In the genomic region with DNA sequence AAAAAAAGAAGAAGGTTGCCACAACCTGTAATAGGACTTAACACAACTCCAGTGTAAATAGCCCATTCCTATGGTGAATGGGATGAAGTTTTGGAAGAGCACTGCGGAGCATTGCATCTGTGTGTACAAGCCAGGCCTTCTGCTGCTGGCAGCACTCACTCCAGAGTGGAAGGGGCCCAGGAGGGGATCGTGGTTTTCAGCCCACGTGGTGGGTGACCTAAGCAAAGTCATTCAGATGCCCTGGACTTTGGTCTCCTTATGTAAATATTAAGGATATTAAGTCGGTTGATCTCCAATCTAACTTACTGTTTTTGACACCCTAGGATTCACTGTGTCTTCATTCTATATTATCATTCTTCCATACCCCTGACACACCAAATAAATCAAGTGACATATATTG, we compare ENCODE assay signal across 2 cellular contexts. TPM values are rescaled to one million over a fixed set of nuclear protein-coding genes. Genes with fewer than 3 reads are reported as not detected.
"Had no signal": no experiment of that assay in that cellular context is flagged by ENCODE, and none has a peak within 500 bp of the region (broad histone marks: within the 10 kb centered on the region; RNA-seq: fewer than 3 reads in every experiment).

No MANE protein-coding gene starts in this region.

RNA-seq across cellular contexts. Expression of gene FBXW10B, which starts 2.7 kb away (rescaled TPM):
- total RNA-seq: ascending aorta, cardiac muscle cell had no signal
